ENCODE assay signal across 1 cellular context in genomic region chr13:29850213-29850898, GRCh38.
A peak's percentile ranks its signal among the peaks of the same experiment; 100 is the strongest.
TF ChIP-seq lines count a peak whose summit lies in the region.

A gene with protein sequence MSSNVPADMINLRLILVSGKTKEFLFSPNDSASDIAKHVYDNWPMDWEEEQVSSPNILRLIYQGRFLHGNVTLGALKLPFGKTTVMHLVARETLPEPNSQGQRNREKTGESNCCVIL (minus strand): TSS chr13:29850617. CDS start chr13:29849538, 1,079 bp downstream.

TF ChIP-seq in K562, 482 proteins besides CTCF, POLR2A, EP300 and RAD21 (continued from another document and continues in another):
- no peak for TF ChIP-seq TGIF2 (CRISPR knock-in tag; IDR thresholded peaks at IDR 0.05)
- no peak for TF ChIP-seq TCFL5 (CRISPR knock-in tag; conservative IDR thresholded peaks at IDR 0.05)
- no peak for TF ChIP-seq CAMTA2 (CRISPR knock-in tag; conservative IDR thresholded peaks at IDR 0.05)
- TF ChIP-seq GATAD2A (IDR thresholded peaks at IDR 0.05), result no peak
- no peak for TF ChIP-seq PPARD (CRISPR knock-in tag; IDR thresholded peaks at IDR 0.05)
- TF ChIP-seq RB1 (IDR thresholded peaks at IDR 0.05; ENCODE audit: low read depth), result 0 out of 2 replicates have a peak, but pooled peaks have one; percentile 15
- no peak for TF ChIP-seq ZNF696 (CRISPR knock-in tag; conservative IDR thresholded peaks at IDR 0.05)
- no peak for TF ChIP-seq ZNF408 (CRISPR knock-in tag; IDR thresholded peaks at IDR 0.05; ENCODE audit: low read depth)
- no peak for TF ChIP-seq HBP1 (CRISPR knock-in tag; IDR thresholded peaks at IDR 0.05)
- TF ChIP-seq NR0B1 (IDR thresholded peaks at IDR 0.05; ENCODE audit: partially characterized antibody), result no peak
- no peak for TF ChIP-seq TARDBP (IDR thresholded peaks at IDR 0.05)
- TF ChIP-seq ZNF318 (IDR thresholded peaks at IDR 0.05; ENCODE audit: borderline replicate concordance in 1 of 2, low read depth in 1 of 2), result no peak
- TF ChIP-seq CBFA2T3 (IDR thresholded peaks at IDR 0.05), result no peak
- TF ChIP-seq ZNF785 (CRISPR knock-in tag; IDR thresholded peaks at IDR 0.05), result no peak
- TF ChIP-seq FOXA3 (CRISPR knock-in tag; conservative IDR thresholded peaks at IDR 0.05 in 1 of 2, IDR thresholded peaks at IDR 0.05 in 1 of 2), result no peak
- no peak for TF ChIP-seq SAFB (IDR thresholded peaks at IDR 0.05; ENCODE audit: borderline replicate concordance, low read depth, low read length)
- TF ChIP-seq ZHX1 (conservative IDR thresholded peaks at IDR 0.05; ENCODE audit: low read length), result no peak
- no peak for TF ChIP-seq ZNF507 (tag; conservative IDR thresholded peaks at IDR 0.05)
- TF ChIP-seq RBBP5 (IDR thresholded peaks at IDR 0.05; ENCODE audit: borderline replicate concordance, insufficient read depth, low read length, poor library complexity, severe bottlenecking), result no peak
- no peak for TF ChIP-seq MEF2D (tag; conservative IDR thresholded peaks at IDR 0.05; ENCODE audit: low read depth)
- no peak for TF ChIP-seq ZNF79 (CRISPR knock-in tag; IDR thresholded peaks at IDR 0.05; ENCODE audit: low read depth)
- TF ChIP-seq ESRRB (CRISPR knock-in tag; IDR thresholded peaks at IDR 0.05; ENCODE audit: borderline replicate concordance), result no peak
- TF ChIP-seq RFX5 (IDR thresholded peaks at IDR 0.05; ENCODE audit: low read depth, low read length), result no peak
- TF ChIP-seq, protein P1, sequence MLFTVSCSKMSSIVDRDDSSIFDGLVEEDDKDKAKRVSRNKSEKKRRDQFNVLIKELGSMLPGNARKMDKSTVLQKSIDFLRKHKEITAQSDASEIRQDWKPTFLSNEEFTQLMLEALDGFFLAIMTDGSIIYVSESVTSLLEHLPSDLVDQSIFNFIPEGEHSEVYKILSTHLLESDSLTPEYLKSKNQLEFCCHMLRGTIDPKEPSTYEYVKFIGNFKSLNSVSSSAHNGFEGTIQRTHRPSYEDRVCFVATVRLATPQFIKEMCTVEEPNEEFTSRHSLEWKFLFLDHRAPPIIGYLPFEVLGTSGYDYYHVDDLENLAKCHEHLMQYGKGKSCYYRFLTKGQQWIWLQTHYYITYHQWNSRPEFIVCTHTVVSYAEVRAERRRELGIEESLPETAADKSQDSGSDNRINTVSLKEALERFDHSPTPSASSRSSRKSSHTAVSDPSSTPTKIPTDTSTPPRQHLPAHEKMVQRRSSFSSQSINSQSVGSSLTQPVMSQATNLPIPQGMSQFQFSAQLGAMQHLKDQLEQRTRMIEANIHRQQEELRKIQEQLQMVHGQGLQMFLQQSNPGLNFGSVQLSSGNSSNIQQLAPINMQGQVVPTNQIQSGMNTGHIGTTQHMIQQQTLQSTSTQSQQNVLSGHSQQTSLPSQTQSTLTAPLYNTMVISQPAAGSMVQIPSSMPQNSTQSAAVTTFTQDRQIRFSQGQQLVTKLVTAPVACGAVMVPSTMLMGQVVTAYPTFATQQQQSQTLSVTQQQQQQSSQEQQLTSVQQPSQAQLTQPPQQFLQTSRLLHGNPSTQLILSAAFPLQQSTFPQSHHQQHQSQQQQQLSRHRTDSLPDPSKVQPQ (CRISPR knock-in tag; IDR thresholded peaks at IDR 0.05; ENCODE audit: borderline replicate concordance), result no peak
- TF ChIP-seq CBFB (CRISPR knock-in tag; IDR thresholded peaks at IDR 0.05), result no peak
- TF ChIP-seq BACH1 (tag; IDR thresholded peaks at IDR 0.05), result no peak
- TF ChIP-seq ZNF24 (IDR thresholded peaks at IDR 0.05), result no peak
- TF ChIP-seq TRIM25 (IDR thresholded peaks at IDR 0.05; ENCODE audit: borderline replicate concordance), result no peak
- no peak for TF ChIP-seq ZNF551 (CRISPR knock-in tag; IDR thresholded peaks at IDR 0.05)
- TF ChIP-seq STAT6 (CRISPR knock-in tag; IDR thresholded peaks at IDR 0.05), result no peak
- no peak for TF ChIP-seq ZNF146 (CRISPR knock-in tag; IDR thresholded peaks at IDR 0.05; ENCODE audit: unreplicated experiment)
- TF ChIP-seq NRF1 (conservative IDR thresholded peaks at IDR 0.05 in 1 of 2, IDR thresholded peaks at IDR 0.05 in 1 of 2), result 0 out of 4 replicates have a peak, but pooled peaks have one; percentile 12 to 22
- no peak for TF ChIP-seq SMARCA4 (IDR thresholded peaks at IDR 0.05)
- no peak for TF ChIP-seq DLX4 (CRISPR knock-in tag; IDR thresholded peaks at IDR 0.05)
- TF ChIP-seq NCOR1 (IDR thresholded peaks at IDR 0.05), result no peak
- no peak for TF ChIP-seq KHSRP (IDR thresholded peaks at IDR 0.05)
- no peak for TF ChIP-seq PREB (CRISPR knock-in tag; IDR thresholded peaks at IDR 0.05)
